ENCODE assay signal across 10 cellular contexts in the genomic region with DNA sequence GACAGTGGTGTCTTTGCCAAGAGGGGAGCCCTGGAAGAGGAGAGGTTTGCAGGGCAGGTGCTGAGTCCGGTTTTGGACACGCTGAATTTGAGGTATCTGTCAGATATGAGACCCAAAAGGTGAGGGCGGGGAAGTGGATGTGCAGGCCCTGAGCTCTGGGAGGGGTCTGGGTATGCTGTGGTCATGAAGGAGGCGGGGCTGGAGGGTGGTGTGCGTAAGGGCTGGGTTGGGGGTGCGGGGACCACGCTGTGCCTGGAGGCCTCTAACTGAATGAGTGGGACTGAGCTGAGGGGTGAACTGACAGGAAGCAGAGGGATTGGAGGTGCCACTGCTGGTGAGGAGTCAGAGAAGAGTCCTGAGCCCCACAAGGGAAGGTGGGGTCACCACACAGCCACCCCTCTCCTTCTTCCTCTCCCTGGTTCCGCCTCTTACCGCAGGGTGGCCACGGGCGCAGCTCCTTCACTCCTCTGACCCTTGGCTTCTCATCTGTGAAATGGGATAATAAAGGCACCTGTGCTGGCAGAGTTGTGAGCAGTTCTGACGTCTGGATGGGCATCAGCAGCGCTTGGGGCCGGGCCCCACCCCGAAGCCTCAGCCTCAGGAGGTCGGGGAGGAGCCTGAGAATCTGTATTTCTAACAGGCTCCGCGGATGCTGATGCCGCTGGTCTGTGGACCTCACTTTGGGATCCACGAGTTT. TPM values are rescaled to one million over a fixed set of nuclear protein-coding genes. Genes with fewer than 3 reads are reported as not detected.
DNase-seq lines count a peak whose midpoint lies in the region; ATAC-seq, FAIRE-seq and TF ChIP-seq lines count a peak whose summit lies in the region.
"Had no signal": no experiment of that assay in that cellular context is flagged by ENCODE, and none has a peak within 500 bp of the region (broad histone marks: within the 10 kb centered on the region; RNA-seq: fewer than 3 reads in every experiment).

No MANE protein-coding gene starts in this region.

- H3K36me3 ChIP-seq in KOPT-K1 (ENCODE audit: insufficient read depth, low read length) (peaks cover 13% of the 10 kb centered on the region; the same call in 1 of the 2 replicates), gastrocnemius medialis (no peaks in the 10 kb centered on the region)
- peaks cover 51% of the 10 kb centered on the region for H3K36me3 ChIP-seq in effector memory CD4-positive, alpha-beta T cell (ENCODE audit: control insufficient read depth, insufficient read depth, low read length)

- no peak for TF ChIP-seq CTCF in gastrocnemius medialis (IDR thresholded peaks at IDR 0.05 in 4 of 5, conservative IDR thresholded peaks at IDR 0.05 in 1 of 5)

- H3K4me1 ChIP-seq in effector memory CD4-positive, alpha-beta T cell (ENCODE audit: control insufficient read depth, insufficient read depth, low read length, poor library complexity, severe bottlenecking): peaks cover 44% of the 10 kb centered on the region
- peaks cover 0 to 10% of the 10 kb centered on the region in 2 donors for H3K4me1 ChIP-seq in gastrocnemius medialis

- no peak for FAIRE-seq in GM19239 (lab: Jason Lieb, UNC)

- ATAC-seq in gastrocnemius medialis: peak; percentile 4 to 12

- H3K27me3 ChIP-seq in effector memory CD4-positive, alpha-beta T cell (replicated peaks; ENCODE audit: control insufficient read depth, insufficient read depth, low read length, poor library complexity, severe bottlenecking): no peaks in the 10 kb centered on the region
- no peaks in the 10 kb centered on the region for H3K27me3 ChIP-seq in gastrocnemius medialis

- H3K27ac ChIP-seq in KOPT-K1 (ENCODE audit: low read depth, low read length, poor library complexity, severe bottlenecking) (peak overlapping the region; percentile 34), gastrocnemius medialis (no peak overlapping the region)
- H3K27ac ChIP-seq in effector memory CD4-positive, alpha-beta T cell (ENCODE audit: insufficient read depth, low read length, poor library complexity, severe bottlenecking): peak overlapping the region; percentile 20
- H3K27ac ChIP-seq: HL-60 had no signal

- peak; percentile 5 for DNase-seq in activated CD4-positive, alpha-beta T cell treated with anti-CD3 and anti-CD28 coated beads for 48 hours
- no peak for DNase-seq in activated CD4-positive, alpha-beta T cell treated with anti-CD3 and anti-CD28 coated beads, Interleukin-2, amount 50 U/mL, for 48 hours
- no peak for DNase-seq in effector memory CD4-positive, alpha-beta T cell
- DNase-seq in gastrocnemius medialis (peak in 1 of 2 donors; percentile 12), NCI-H2171 (lab: John Stamatoyannopoulos, UW) (no peak), hippocampal formation (lab: John Stamatoyannopoulos, UW) (no peak), GM19239 (ENCODE audit: insufficient read length, low spot score) (no peak)

- no peak overlapping the region for H3K4me3 ChIP-seq in effector memory CD4-positive, alpha-beta T cell (ENCODE audit: insufficient read depth, low read depth, low read length, poor library complexity, severe bottlenecking)
- H3K4me3 ChIP-seq in gastrocnemius medialis: no peak overlapping the region
- H3K4me3 ChIP-seq: smooth muscle cell had no signal

- in situ Hi-C loops in gastrocnemius medialis (cut with MboI; ENCODE audit: low sequenced_read_pairs in 4 of 4): loop anchor here in 2 of 4 donors (10.0 kb wide), 2 partner anchors 81 to 521 kb away; no protein-coding TSS in a partner anchor

- no peaks in the 10 kb centered on the region for H3K9me3 ChIP-seq in KOPT-K1 (ENCODE audit: insufficient read depth, low read length, poor library complexity, severe bottlenecking)
- no peaks in the 10 kb centered on the region for H3K9me3 ChIP-seq in effector memory CD4-positive, alpha-beta T cell (ENCODE audit: control insufficient read depth, low read length)
- no peaks in the 10 kb centered on the region for H3K9me3 ChIP-seq in gastrocnemius medialis

- TF ChIP-seq POLR2A in gastrocnemius medialis (IDR thresholded peaks at IDR 0.05): no peak

- intact Hi-C loops in gastrocnemius medialis (cut with DNase I; ENCODE audit: low total_unique reads): loop anchor here (1.0 to 10.0 kb wide), 4 partner anchors 61 to 611 kb away; a partner anchor contains a TSS

RNA-seq across cellular contexts. Expression of a gene that starts 28.8 kb away (rescaled TPM):
- 1 to 10 TPM in 2 of 4 donors, under 1 TPM in 1, not detected in 1; 0.76 to 5.2 (median 3.1) TPM for total RNA-seq in gastrocnemius medialis
- total RNA-seq: smooth muscle cell had no signal

RNA-seq across cellular contexts. Expression of a gene that starts 47.2 kb away (rescaled TPM):
- total RNA-seq in gastrocnemius medialis: 100 to 1,000 TPM; 229 to 361 (median 341) TPM

Comparison
In these comparisons a context has a peak if more than half of its experiments do, and no peak if none do; other contexts are left out.
1. H3K27ac ChIP-seq: peak in KOPT-K1 (single experiment) and effector memory CD4-positive, alpha-beta T cell (single experiment); none in gastrocnemius medialis (0 of 4).